1 cellular context compared by ENCODE assay signal in genomic region chr6:11947063-11947462, GRCh38.
TF ChIP-seq lines count a peak whose summit lies in the region.

No MANE protein-coding gene starts in this region.

TF ChIP-seq in WTC11, 78 proteins besides CTCF, POLR2A, EP300 and RAD21 (continued from another document):
- no peak for TF ChIP-seq ATF6 (CRISPR knock-in tag; IDR thresholded peaks at IDR 0.05)
- TF ChIP-seq GRHL2 (CRISPR knock-in tag; IDR thresholded peaks at IDR 0.05; ENCODE audit: insufficient replicate concordance, severe bottlenecking), result no peak
- no peak for TF ChIP-seq E2F1 (CRISPR knock-in tag; IDR thresholded peaks at IDR 0.05)
- TF ChIP-seq MYBL2 (CRISPR knock-in tag; IDR thresholded peaks at IDR 0.05), result no peak
- no peak for TF ChIP-seq ETV6 (CRISPR knock-in tag; IDR thresholded peaks at IDR 0.05)
- TF ChIP-seq ZNF416 (CRISPR knock-in tag; IDR thresholded peaks at IDR 0.05), result no peak
- TF ChIP-seq, protein P1, sequence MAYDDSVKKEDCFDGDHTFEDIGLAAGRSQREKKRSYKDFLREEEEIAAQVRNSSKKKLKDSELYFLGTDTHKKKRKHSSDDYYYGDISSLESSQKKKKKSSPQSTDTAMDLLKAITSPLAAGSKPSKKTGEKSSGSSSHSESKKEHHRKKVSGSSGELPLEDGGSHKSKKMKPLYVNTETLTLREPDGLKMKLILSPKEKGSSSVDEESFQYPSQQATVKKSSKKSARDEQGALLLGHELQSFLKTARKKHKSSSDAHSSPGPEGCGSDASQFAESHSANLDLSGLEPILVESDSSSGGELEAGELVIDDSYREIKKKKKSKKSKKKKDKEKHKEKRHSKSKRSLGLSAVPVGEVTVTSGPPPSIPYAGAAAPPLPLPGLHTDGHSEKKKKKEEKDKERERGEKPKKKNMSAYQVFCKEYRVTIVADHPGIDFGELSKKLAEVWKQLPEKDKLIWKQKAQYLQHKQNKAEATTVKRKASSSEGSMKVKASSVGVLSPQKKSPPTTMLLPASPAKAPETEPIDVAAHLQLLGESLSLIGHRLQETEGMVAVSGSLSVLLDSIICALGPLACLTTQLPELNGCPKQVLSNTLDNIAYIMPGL (CRISPR knock-in tag; IDR thresholded peaks at IDR 0.05), result no peak
- TF ChIP-seq, protein P2, sequence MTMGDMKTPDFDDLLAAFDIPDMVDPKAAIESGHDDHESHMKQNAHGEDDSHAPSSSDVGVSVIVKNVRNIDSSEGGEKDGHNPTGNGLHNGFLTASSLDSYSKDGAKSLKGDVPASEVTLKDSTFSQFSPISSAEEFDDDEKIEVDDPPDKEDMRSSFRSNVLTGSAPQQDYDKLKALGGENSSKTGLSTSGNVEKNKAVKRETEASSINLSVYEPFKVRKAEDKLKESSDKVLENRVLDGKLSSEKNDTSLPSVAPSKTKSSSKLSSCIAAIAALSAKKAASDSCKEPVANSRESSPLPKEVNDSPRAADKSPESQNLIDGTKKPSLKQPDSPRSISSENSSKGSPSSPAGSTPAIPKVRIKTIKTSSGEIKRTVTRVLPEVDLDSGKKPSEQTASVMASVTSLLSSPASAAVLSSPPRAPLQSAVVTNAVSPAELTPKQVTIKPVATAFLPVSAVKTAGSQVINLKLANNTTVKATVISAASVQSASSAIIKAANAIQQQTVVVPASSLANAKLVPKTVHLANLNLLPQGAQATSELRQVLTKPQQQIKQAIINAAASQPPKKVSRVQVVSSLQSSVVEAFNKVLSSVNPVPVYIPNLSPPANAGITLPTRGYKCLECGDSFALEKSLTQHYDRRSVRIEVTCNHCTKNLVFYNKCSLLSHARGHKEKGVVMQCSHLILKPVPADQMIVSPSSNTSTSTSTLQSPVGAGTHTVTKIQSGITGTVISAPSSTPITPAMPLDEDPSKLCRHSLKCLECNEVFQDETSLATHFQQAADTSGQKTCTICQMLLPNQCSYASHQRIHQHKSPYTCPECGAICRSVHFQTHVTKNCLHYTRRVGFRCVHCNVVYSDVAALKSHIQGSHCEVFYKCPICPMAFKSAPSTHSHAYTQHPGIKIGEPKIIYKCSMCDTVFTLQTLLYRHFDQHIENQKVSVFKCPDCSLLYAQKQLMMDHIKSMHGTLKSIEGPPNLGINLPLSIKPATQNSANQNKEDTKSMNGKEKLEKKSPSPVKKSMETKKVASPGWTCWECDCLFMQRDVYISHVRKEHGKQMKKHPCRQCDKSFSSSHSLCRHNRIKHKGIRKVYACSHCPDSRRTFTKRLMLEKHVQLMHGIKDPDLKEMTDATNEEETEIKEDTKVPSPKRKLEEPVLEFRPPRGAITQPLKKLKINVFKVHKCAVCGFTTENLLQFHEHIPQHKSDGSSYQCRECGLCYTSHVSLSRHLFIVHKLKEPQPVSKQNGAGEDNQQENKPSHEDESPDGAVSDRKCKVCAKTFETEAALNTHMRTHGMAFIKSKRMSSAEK (CRISPR knock-in tag; IDR thresholded peaks at IDR 0.05; ENCODE audit: borderline replicate concordance), result no peak
